Comparison of ENCODE assay signal across 8 cellular contexts in the genomic region with DNA sequence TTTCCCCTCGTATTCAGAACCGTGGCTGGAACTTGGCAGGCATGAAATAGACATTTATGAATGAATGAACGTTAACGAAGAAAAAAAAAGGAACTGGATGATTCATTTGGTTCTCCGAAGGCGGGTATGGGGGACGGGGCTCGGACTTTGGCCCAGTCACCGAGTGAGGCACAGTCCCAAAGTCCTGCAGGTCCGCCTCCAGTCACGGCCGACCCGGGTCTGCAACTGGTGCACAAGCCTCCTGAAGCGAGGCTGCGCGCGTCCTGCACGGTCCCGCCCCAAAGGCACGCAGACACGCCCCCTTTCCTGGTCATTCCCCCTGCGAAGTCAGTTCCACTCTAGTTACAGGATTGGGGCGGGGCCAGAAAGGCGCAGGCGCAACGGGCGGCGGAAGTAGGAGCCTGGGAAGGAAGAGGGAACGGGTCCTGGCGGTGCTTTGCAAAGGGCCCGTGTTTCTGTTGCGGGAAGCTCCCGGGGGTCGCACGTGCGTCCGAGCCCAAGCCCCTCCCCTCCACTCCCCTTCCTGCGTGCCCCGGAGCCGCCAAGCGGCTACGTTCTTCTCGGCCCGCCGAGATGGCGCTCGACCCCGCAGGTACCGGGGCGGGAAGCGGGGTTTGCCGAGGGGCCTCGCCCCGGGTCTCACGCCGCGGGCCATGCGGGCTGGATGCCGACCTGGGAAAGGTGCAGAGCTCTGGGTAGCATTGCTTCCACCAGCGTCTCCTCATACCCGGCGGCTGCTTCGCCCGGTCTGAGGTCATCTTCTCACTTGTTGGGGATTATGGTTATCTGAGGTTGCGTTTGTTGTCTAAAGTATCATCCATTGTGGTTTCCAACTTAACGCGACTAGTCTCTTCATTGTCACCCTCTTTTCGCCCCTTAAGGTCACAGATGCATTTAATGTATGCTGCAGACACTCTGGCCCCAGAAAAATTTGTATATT. TPM values are rescaled to one million over a fixed set of nuclear protein-coding genes. Genes with fewer than 3 reads are reported as not detected.
A peak's percentile ranks its signal among the peaks of the same experiment; 100 is the strongest.
DNase-seq lines count a peak whose midpoint lies in the region; ATAC-seq and TF ChIP-seq lines count a peak whose summit lies in the region.

A gene with protein sequence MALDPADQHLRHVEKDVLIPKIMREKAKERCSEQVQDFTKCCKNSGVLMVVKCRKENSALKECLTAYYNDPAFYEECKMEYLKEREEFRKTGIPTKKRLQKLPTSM (plus strand): TSS at position 399 of the 940 bp plus-strand sequence. CDS start 175 bp downstream, at position 574.

- H3K36me3 ChIP-seq in GM06990 (ENCODE audit: control insufficient read depth, insufficient read depth, low read length): no peaks in the 10 kb centered on the region

- peak; percentile 14 for TF ChIP-seq CTCF in GM06990 (IDR thresholded peaks at IDR 0.05; ENCODE audit: insufficient read depth, low read length, poor library complexity, severe bottlenecking)

- ATAC-seq in HG02588 (IDR thresholded peaks at IDR 0.05; ENCODE audit: unreplicated experiment): peak; percentile 97
- ATAC-seq in SK-N-SH treated with all-trans-retinoic acid at 6 μM for 48 hours: peak; percentile 100

- H3K27me3 ChIP-seq in GM06990 (replicated peaks; ENCODE audit: control insufficient read depth, insufficient read depth, low read length): no peaks in the 10 kb centered on the region

- H3K4me3 Mint-ChIP-seq in activated naive CD4-positive, alpha-beta T cell treated with anti-CD3 and anti-CD28 coated beads, Interleukin-2, amount 50 U/mL, for 24 hours: peak within 1 kb of the TSS; percentile 95

- H3K9me3 Mint-ChIP-seq in activated naive CD4-positive, alpha-beta T cell treated with anti-CD3 and anti-CD28 coated beads, Interleukin-2, amount 50 U/mL, for 24 hours: peaks cover 4% of the 10 kb centered on the region

- H3K27ac ChIP-seq in temporal lobe (ENCODE audit: low read depth, low read length): peak within 1 kb of the TSS; percentile 21

- peaks cover 3% of the 10 kb centered on the region for H3K36me3 Mint-ChIP-seq in activated naive CD4-positive, alpha-beta T cell treated with anti-CD3 and anti-CD28 coated beads, Interleukin-2, amount 50 U/mL, for 24 hours

- peak within 1 kb of the TSS; percentile 95 for H3K4me3 ChIP-seq in GM06990 (replicated peaks; ENCODE audit: low read depth, low read length)

- peak within 1 kb of the TSS; percentile 97 for H3K27ac Mint-ChIP-seq in activated naive CD4-positive, alpha-beta T cell treated with anti-CD3 and anti-CD28 coated beads, Interleukin-2, amount 50 U/mL, for 24 hours

- DNase-seq in GM06990 (ENCODE audit: extremely low read depth, insufficient read length): peak; percentile 97
- peak; percentile 93 for DNase-seq in NCI-H1092 (lab: John Stamatoyannopoulos, UW)
- peak; percentile 95 for DNase-seq in globus pallidus (ENCODE audit: low spot score)
- DNase-seq in occipital lobe (lab: John Stamatoyannopoulos, UW): peak; percentile 96

- H3K27me3 Mint-ChIP-seq in activated naive CD4-positive, alpha-beta T cell treated with anti-CD3 and anti-CD28 coated beads, Interleukin-2, amount 50 U/mL, for 24 hours: no peaks in the 10 kb centered on the region

- H3K4me1 Mint-ChIP-seq in activated naive CD4-positive, alpha-beta T cell treated with anti-CD3 and anti-CD28 coated beads, Interleukin-2, amount 50 U/mL, for 24 hours: peaks cover 60% of the 10 kb centered on the region

TF ChIP-seq in SK-N-SH treated with all-trans-retinoic acid at 6 μM for 48 hours, 23 proteins besides CTCF, POLR2A, EP300 and RAD21:
- TF ChIP-seq BACH2 (CRISPR knock-in tag; IDR thresholded peaks at IDR 0.05; ENCODE audit: borderline replicate concordance) (no peak), ESRRG (CRISPR knock-in tag; IDR thresholded peaks at IDR 0.05) (0 out of 2 replicates have a peak, but pooled peaks have one; percentile 48)

RNA-seq across cellular contexts. Expression of the gene that starts here (rescaled TPM):
- 8.9 TPM for total RNA-seq in occipital lobe
- 5.2 TPM for total RNA-seq in temporal lobe

Comparison
In these comparisons a context has a peak if more than half of its experiments do, and no peak if none do; other contexts are left out.
1. Peak in every context shown above with its lines: DNase-seq, ATAC-seq, H3K4me3 ChIP-seq and H3K27ac ChIP-seq.